ENCODE assay signal across 8 cellular contexts in genomic region chr2:70142590-70143313, GRCh38. TPM values are rescaled to one million over a fixed set of nuclear protein-coding genes. Genes with fewer than 3 reads are reported as not detected.
A peak's percentile ranks its signal among the peaks of the same experiment; 100 is the strongest.
DNase-seq lines count a peak whose midpoint lies in the region; ATAC-seq and TF ChIP-seq lines count a peak whose summit lies in the region.

No MANE protein-coding gene starts in this region.

- peak overlapping the region; percentile 97 for H3K27ac Mint-ChIP-seq in T-cell

- peak; percentile 65 for TF ChIP-seq POLR2A in GM15510 (IDR thresholded peaks at IDR 0.05; ENCODE audit: borderline replicate concordance, extremely low read depth, insufficient read length)
- TF ChIP-seq POLR2A in prostate gland (IDR thresholded peaks at IDR 0.05), result peak; percentile 93

- H3K4me1 Mint-ChIP-seq in T-cell, result peaks cover 55 to 73% (median 59%) of the 10 kb centered on the region in 3 donors

- under 1% methylated on average over 50 of the region's 50 CpGs for WGBS in prostate gland
- WGBS in urinary bladder, result under 1% methylated on average over 50 of the region's 50 CpGs

- DNase-seq in NCI-H146 (lab: John Stamatoyannopoulos, UW), result peak; percentile 99
- peak; percentile 98 to 100 (median 99) for DNase-seq in T-cell
- peak; percentile 96 for DNase-seq in amniotic stem cell (lab: John Stamatoyannopoulos, UW)
- DNase-seq in left ventricle myocardium inferior, result peak; percentile 99
- peak; percentile 99 for DNase-seq in prostate gland (ENCODE audit: low spot score)

- H3K9me3 Mint-ChIP-seq in T-cell, result no peaks in the 10 kb centered on the region

- H3K4me3 ChIP-seq in left ventricle myocardium inferior (peak overlapping the region; percentile 77), prostate gland (peak overlapping the region; percentile 57 to 64), urinary bladder (ENCODE audit: low read depth, low read length) (peak overlapping the region; percentile 50)

- TF ChIP-seq CTCF in left ventricle myocardium inferior (IDR thresholded peaks at IDR 0.05; ENCODE audit: borderline replicate concordance) (peak; percentile 96), prostate gland (IDR thresholded peaks at IDR 0.05) (peak; percentile 97 to 100 (median 98))

- H3K4me3 Mint-ChIP-seq in T-cell, result peak overlapping the region; percentile 82 to 88 (median 87)

- no peaks in the 10 kb centered on the region for H3K9me3 ChIP-seq in left ventricle myocardium inferior (replicated peaks)
- H3K9me3 ChIP-seq in prostate gland, result no peaks in the 10 kb centered on the region

- CTCF ChIA-PET in T-cell (lab: Charles Lee), result interaction anchor here in 1 of 2 donors (0.6 to 3.0 kb wide), 19 partner anchors 10 to 1891 kb away, joined by 3 to 35 read pairs (median 4); partner anchors contain the start of genes C2orf42, MXD1, PCYOX1 and SNRNP27

- no peaks in the 10 kb centered on the region for H3K36me3 Mint-ChIP-seq in T-cell

- H3K27ac ChIP-seq in left ventricle myocardium inferior (replicated peaks) (peak overlapping the region; percentile 99), prostate gland (peak overlapping the region; percentile 98 to 100), urinary bladder (ENCODE audit: low read depth) (peak overlapping the region; percentile 82)

- H3K27me3 Mint-ChIP-seq in T-cell, result no peaks in the 10 kb centered on the region

- H3K36me3 ChIP-seq in left ventricle myocardium inferior (no peaks in the 10 kb centered on the region), prostate gland (no peaks in the 10 kb centered on the region), urinary bladder (ENCODE audit: insufficient read depth) (no peaks in the 10 kb centered on the region)

- ATAC-seq in HG02884 (IDR thresholded peaks at IDR 0.05; ENCODE audit: unreplicated experiment) (peak; percentile 56), T-cell (replicated peaks in 1 of 4) (peak; percentile 79 to 83 (median 82))

- intact Hi-C loops in left ventricle myocardium inferior (cut with micrococcal nuclease), result loop anchor here (5.0 kb wide), 1 partner anchor 230 kb away; no protein-coding TSS in a partner anchor
- intact Hi-C loops in prostate gland (cut with DNase I), result loop anchor here (1.0 to 10.0 kb wide), 3 partner anchors 55 to 418 kb away; partner anchors contain the start of gene PCBP1

- H3K27me3 ChIP-seq in left ventricle myocardium inferior (ENCODE audit: low read depth), result no peaks in the 10 kb centered on the region
- no peaks in the 10 kb centered on the region for H3K27me3 ChIP-seq in prostate gland (replicated peaks; ENCODE audit: insufficient read depth)

- H3K4me1 ChIP-seq in left ventricle myocardium inferior (peaks cover 27% of the 10 kb centered on the region), prostate gland (replicated peaks) (no peaks in the 10 kb centered on the region), urinary bladder (ENCODE audit: insufficient read depth) (no peaks in the 10 kb centered on the region)

- POLR2A ChIA-PET in T-cell (lab: Charles Lee), result interaction anchor here (0.6 to 3.2 kb wide), 7 partner anchors 18 to 228 kb away, joined by 3 to 26 read pairs (median 7); partner anchors contain the start of genes MXD1 (in 2 of the 2) and PCYOX1 (in 1 of the 2)

RNA-seq across cellular contexts. Expression of gene C2orf42, which starts 48.1 kb away (rescaled TPM):
- 10 to 100 TPM; 23.3 to 45.9 (median 39.1) TPM for total RNA-seq in T-cell
- total RNA-seq in left ventricle myocardium inferior, result 14.6 TPM
- total RNA-seq in prostate gland, result 10 to 100 TPM; 23.6 to 27.9 TPM
- 19.1 TPM for total RNA-seq in urinary bladder
- polyA plus RNA-seq in urinary bladder, result 12.7 TPM

RNA-seq across cellular contexts. Expression of gene PCBP1, which starts 55.5 kb away (rescaled TPM):
- 100 to 1,000 TPM; 303 to 431 (median 386) TPM for total RNA-seq in T-cell
- total RNA-seq in left ventricle myocardium inferior, result 205 TPM
- 100 to 1,000 TPM; 166 to 219 TPM for total RNA-seq in prostate gland
- 51.8 TPM for total RNA-seq in urinary bladder
- polyA plus RNA-seq in urinary bladder, result 370 TPM

Comparison
In these comparisons a context has a peak if more than half of its experiments do, and no peak if none do; other contexts are left out.
1. Peak in every context shown above with its lines: DNase-seq, ATAC-seq, H3K4me3 ChIP-seq and H3K27ac ChIP-seq.